ENCODE assay signal across 16 cellular contexts in genomic region chr14:103735815-103736545, GRCh38. TPM values are rescaled to one million over a fixed set of nuclear protein-coding genes. Genes with fewer than 3 reads are reported as not detected.
DNase-seq lines count a peak whose midpoint lies in the region; TF ChIP-seq lines count a peak whose summit lies in the region.
"Had no signal": no experiment of that assay in that cellular context is flagged by ENCODE, and none has a peak within 500 bp of the region (broad histone marks: within the 10 kb centered on the region; RNA-seq: fewer than 3 reads in every experiment).

No MANE protein-coding gene starts in this region.

- H3K14ac ChIP-seq in neuronal stem cell (ENCODE audit: low read length): peak overlapping the region; percentile 84

- no peak overlapping the region for H3K4me2 ChIP-seq in neuronal stem cell (ENCODE audit: insufficient read depth, low read length, poor library complexity, severe bottlenecking)

- H3K4me1 Mint-ChIP-seq in type B pancreatic cell (ENCODE audit: unreplicated experiment) (peaks cover 17% of the 10 kb centered on the region), mesothelial cell of epicardium (peaks cover 28% of the 10 kb centered on the region)
- H3K4me1 Mint-ChIP-seq: activated CD4-positive, alpha-beta T cell treated with anti-CD3 and anti-CD28 coated beads, Interleukin-2, amount 10 ng/mL, durations not matched to agents 24 days and 14 days; activated naive CD8-positive, alpha-beta T cell treated with anti-CD3 and anti-CD28 coated beads, Interleukin-2, amount 50 U/mL, for 24 hours had no signal

- peak; percentile 26 for DNase-seq in SIG-M5 treated with dmso at 0.1 percent for 504 hours (lab: John Stamatoyannopoulos, UW; ENCODE audit: unreplicated experiment)
- DNase-seq in SIG-M5 (lab: John Stamatoyannopoulos, UW): no peak
- DNase-seq in dorsolateral prefrontal cortex: peak in 2 of 10 donors; percentile 26 to 38
- DNase-seq in neuronal stem cell (ENCODE audit: low spot score): no peak
- DNase-seq in type B pancreatic cell (ENCODE audit: extremely low spot score, unreplicated experiment): no peak
- DNase-seq in NCI-H2081 treated with DMSO at 0.1 percent for 48 hours (lab: John Stamatoyannopoulos, UW): no peak
- no peak for DNase-seq in mesothelial cell of epicardium (ENCODE audit: low spot score in 2 of 2, unreplicated experiment in 2 of 2)
- DNase-seq in NCI-H510A treated with DMSO at 0.1 percent for 48 hours (lab: John Stamatoyannopoulos, UW): no peak
- DNase-seq: activated CD4-positive, alpha-beta T cell treated with anti-CD3 and anti-CD28 coated beads, Interleukin-2, amount 10 ng/mL, durations not matched to agents 24 days and 14 days; activated naive CD8-positive, alpha-beta T cell treated with anti-CD3 and anti-CD28 coated beads, Interleukin-2, amount 50 U/mL, for 24 hours; activated T-cell treated with anti-CD3 and anti-CD28 coated beads, Interleukin-2, amount 50 U/mL, for 24 hours; heart right ventricle; Kasumi-1; NCI-H1417 treated with DMSO at 0.1 percent for 48 hours; NCI-H345; T1000 had no signal

- H2BK120ac ChIP-seq in neuronal stem cell (ENCODE audit: low read depth, low read length): no peak overlapping the region

- peaks cover 0 to 2% of the 10 kb centered on the region in 2 donors for H3K4me1 ChIP-seq in neuronal stem cell (ENCODE audit: control insufficient read depth in 2 of 2, insufficient read depth in 1 of 2, low read depth in 1 of 2, low read length in 2 of 2)

- H3K27me3 ChIP-seq in dorsolateral prefrontal cortex (no peaks in the 10 kb centered on the region), neuronal stem cell (ENCODE audit: control insufficient read depth in 3 of 3, insufficient read depth in 3 of 3, low read depth in 1 of 3, low read length in 3 of 3) (no peaks in the 10 kb centered on the region)
- H3K27me3 ChIP-seq: heart right ventricle had no signal

- H3K4me3 Mint-ChIP-seq in type B pancreatic cell: peak overlapping the region; percentile 51
- no peak overlapping the region for H3K4me3 Mint-ChIP-seq in mesothelial cell of epicardium
- H3K4me3 Mint-ChIP-seq: activated CD4-positive, alpha-beta T cell treated with anti-CD3 and anti-CD28 coated beads, Interleukin-2, amount 10 ng/mL, durations not matched to agents 24 days and 14 days; activated naive CD8-positive, alpha-beta T cell treated with anti-CD3 and anti-CD28 coated beads, Interleukin-2, amount 50 U/mL, for 24 hours; activated T-cell treated with anti-CD3 and anti-CD28 coated beads, Interleukin-2, amount 50 U/mL, for 24 hours had no signal

- peaks cover 4% of the 10 kb centered on the region for H3K79me1 ChIP-seq in neuronal stem cell (ENCODE audit: low read depth, low read length)

- H4K8ac ChIP-seq in neuronal stem cell (ENCODE audit: low read depth, low read length): no peak overlapping the region

- H3K9me3 Mint-ChIP-seq in type B pancreatic cell (no peaks in the 10 kb centered on the region), mesothelial cell of epicardium (no peaks in the 10 kb centered on the region)
- H3K9me3 Mint-ChIP-seq: activated CD4-positive, alpha-beta T cell treated with anti-CD3 and anti-CD28 coated beads, Interleukin-2, amount 10 ng/mL, durations not matched to agents 24 days and 14 days; activated naive CD8-positive, alpha-beta T cell treated with anti-CD3 and anti-CD28 coated beads, Interleukin-2, amount 50 U/mL, for 24 hours; activated T-cell treated with anti-CD3 and anti-CD28 coated beads, Interleukin-2, amount 50 U/mL, for 24 hours had no signal

- H3K9ac ChIP-seq in neuronal stem cell (ENCODE audit: low read depth, low read length, poor library complexity): peak overlapping the region; percentile 26

- H2AFZ ChIP-seq in neuronal stem cell (ENCODE audit: low read length): no peak overlapping the region

- intact Hi-C loops in dorsolateral prefrontal cortex (cut with DNase I): no loop called here

- no peaks in the 10 kb centered on the region for H3K27me3 Mint-ChIP-seq in type B pancreatic cell
- H3K27me3 Mint-ChIP-seq in mesothelial cell of epicardium (ENCODE audit: low read depth): no peaks in the 10 kb centered on the region
- H3K27me3 Mint-ChIP-seq: activated CD4-positive, alpha-beta T cell treated with anti-CD3 and anti-CD28 coated beads, Interleukin-2, amount 10 ng/mL, durations not matched to agents 24 days and 14 days; activated naive CD8-positive, alpha-beta T cell treated with anti-CD3 and anti-CD28 coated beads, Interleukin-2, amount 50 U/mL, for 24 hours; activated T-cell treated with anti-CD3 and anti-CD28 coated beads, Interleukin-2, amount 50 U/mL, for 24 hours had no signal

- no peak overlapping the region for H3K4me3 ChIP-seq in dorsolateral prefrontal cortex
- H3K4me3 ChIP-seq in neuronal stem cell (ENCODE audit: low read length in 2 of 2): peak overlapping the region in 1 of 2 donors; percentile 1
- H3K4me3 ChIP-seq: heart right ventricle had no signal

- H3K4ac ChIP-seq in neuronal stem cell (ENCODE audit: low read length): no peak overlapping the region

- H2AK5ac ChIP-seq in neuronal stem cell (ENCODE audit: low read depth, low read length): no peak overlapping the region

- H2BK12ac ChIP-seq in neuronal stem cell (ENCODE audit: low read length): peak overlapping the region; percentile 18

- no CpG with 5 or more reads among the region's 22 CpGs for WGBS in neuronal stem cell (ENCODE audit: extremely low coverage in 2 of 2, insufficient read length in 2 of 2, insufficient replicate concordance in 1 of 2), 2 donors

- H3K27ac Mint-ChIP-seq in type B pancreatic cell (peak overlapping the region; percentile 86), mesothelial cell of epicardium (no peak overlapping the region)
- H3K27ac Mint-ChIP-seq: activated CD4-positive, alpha-beta T cell treated with anti-CD3 and anti-CD28 coated beads, Interleukin-2, amount 10 ng/mL, durations not matched to agents 24 days and 14 days; activated naive CD8-positive, alpha-beta T cell treated with anti-CD3 and anti-CD28 coated beads, Interleukin-2, amount 50 U/mL, for 24 hours had no signal

- no peaks in the 10 kb centered on the region for H3K9me3 ChIP-seq in neuronal stem cell (replicated peaks in 1 of 2; ENCODE audit: control insufficient read depth in 2 of 2, insufficient read depth in 1 of 2, low read depth in 1 of 2, low read length in 2 of 2)
- H3K9me3 ChIP-seq: heart right ventricle had no signal

- H3K36me3 Mint-ChIP-seq in type B pancreatic cell: peaks cover 18% of the 10 kb centered on the region
- H3K36me3 Mint-ChIP-seq in mesothelial cell of epicardium: peaks cover 28% of the 10 kb centered on the region

- peak overlapping the region; percentile 17 for H3K23ac ChIP-seq in neuronal stem cell (ENCODE audit: low read depth, low read length, poor library complexity)

- no peak for TF ChIP-seq CTCF in dorsolateral prefrontal cortex (IDR thresholded peaks at IDR 0.05 in 54 of 56, conservative IDR thresholded peaks at IDR 0.05 in 2 of 56; ENCODE audit: low read depth in 1 of 56, partially characterized antibody in 56 of 56)
- TF ChIP-seq CTCF in type B pancreatic cell (conservative IDR thresholded peaks at IDR 0.05): no peak
- TF ChIP-seq CTCF in mesothelial cell of epicardium (IDR thresholded peaks at IDR 0.05; ENCODE audit: unreplicated experiment): no peak

- H2BK15ac ChIP-seq in neuronal stem cell (ENCODE audit: low read length): no peak overlapping the region

- H3K18ac ChIP-seq in neuronal stem cell (ENCODE audit: low read length): peak overlapping the region; percentile 25

- peak overlapping the region; percentile 48 for H2BK5ac ChIP-seq in neuronal stem cell (ENCODE audit: low read length)

- H4K91ac ChIP-seq in neuronal stem cell (ENCODE audit: low read depth, low read length, poor library complexity): no peak overlapping the region

- peaks cover 18 to 36% of the 10 kb centered on the region in 2 donors for H3K36me3 ChIP-seq in neuronal stem cell (replicated peaks in 1 of 2; ENCODE audit: control insufficient read depth in 2 of 2, insufficient read depth in 2 of 2, low read length in 2 of 2)

- H3K27ac ChIP-seq in dorsolateral prefrontal cortex: peak overlapping the region in 56 of 59 donors; percentile 19 to 93 (median 72)
- H3K27ac ChIP-seq in neuronal stem cell (replicated peaks; ENCODE audit: low read length): no peak overlapping the region

RNA-seq across cellular contexts. Expression of gene ZFYVE21, which starts 20.4 kb away (rescaled TPM):
- total RNA-seq in dorsolateral prefrontal cortex (100 to 1,000 TPM in 87 of 120 experiments, 10 to 100 TPM in 33; 71.0 to 188 (median 111) TPM), type B pancreatic cell (ENCODE audit: low replicate concordance) (41.7 and 59.1 TPM in 2 replicates), mesothelial cell of epicardium (32.9 to 40.2 TPM (median 37.3 TPM) in 3 replicates)
- polyA plus RNA-seq in neuronal stem cell (2013, experiment 1 of 2): 34.8 TPM
- polyA plus RNA-seq in neuronal stem cell (2013, experiment 2 of 2): 32.9 TPM

RNA-seq across cellular contexts. Expression of gene XRCC3, which starts 20.7 kb away (rescaled TPM):
- total RNA-seq in dorsolateral prefrontal cortex (10 to 100 TPM in 58 of 120 experiments, 1 to 10 TPM in 62; 4.7 to 19.1 (median 9.9) TPM), type B pancreatic cell (ENCODE audit: low replicate concordance) (17.3 and 35.2 TPM in 2 replicates), mesothelial cell of epicardium (17.0 to 19.7 TPM (median 19.2 TPM) in 3 replicates)
- 31.8 TPM for polyA plus RNA-seq in neuronal stem cell (2013, experiment 1 of 2)
- 33.0 TPM for polyA plus RNA-seq in neuronal stem cell (2013, experiment 2 of 2)
